34 cellular contexts compared by ENCODE assay signal in the genomic region with DNA sequence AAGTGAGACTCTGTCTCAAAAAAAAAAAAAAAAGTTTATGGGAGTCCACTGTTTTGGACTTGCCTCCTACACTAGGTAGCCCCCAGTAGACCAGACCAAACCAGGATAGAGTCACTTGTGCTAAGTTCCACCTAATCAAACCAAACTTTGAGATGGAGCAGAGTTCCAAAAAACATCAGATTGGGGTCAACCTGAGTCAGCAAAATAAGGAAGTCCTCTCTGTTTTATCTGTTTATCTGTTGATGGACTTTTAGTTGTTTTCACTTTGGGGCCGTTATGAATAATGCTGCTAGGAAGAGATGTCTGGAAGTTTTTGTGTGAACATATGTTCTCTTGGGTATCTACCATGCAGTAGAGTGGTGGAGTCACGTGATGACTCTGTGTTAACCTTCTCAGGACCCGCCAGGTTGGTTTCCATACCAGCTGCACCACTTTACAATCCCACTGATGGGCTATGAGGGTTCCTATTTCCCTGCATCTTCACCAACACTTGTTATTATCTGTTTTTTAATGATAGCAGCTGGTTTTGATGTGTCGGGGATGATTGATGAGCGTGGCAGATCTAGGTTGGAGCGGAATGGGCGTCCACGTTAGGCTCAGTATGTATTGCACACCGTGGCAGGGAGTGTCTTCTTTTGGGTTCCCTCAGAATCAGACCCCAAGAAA.
"Had no signal": no experiment of that assay in that cellular context is flagged by ENCODE, and none has a peak within 500 bp of the region (broad histone marks: within the 10 kb centered on the region; RNA-seq: fewer than 3 reads in every experiment).

No MANE protein-coding gene starts in this region.

- DNase-seq: activated B cell treated with CpG ODN at 0.5 μM for 24 hours; activated CD4-positive, alpha-beta memory T cell treated with anti-CD3 and anti-CD28 coated beads for 36 hours; activated CD4-positive, alpha-beta T cell treated with anti-CD3 and anti-CD28 coated beads for 4 hours; activated CD4-positive, alpha-beta T cell treated with anti-CD3 and anti-CD28 coated beads, Interleukin-2, amount 10 ng/mL, durations not matched to agents 24 days and 14 days; activated CD4-positive, alpha-beta T cell treated with anti-CD3 and anti-CD28 coated beads, Interleukin-2, amount 50 U/mL, for 1 hour; activated CD4-positive, alpha-beta T cell treated with anti-CD3 and anti-CD28 coated beads, Interleukin-2, amount 50 U/mL, for 4 hours; activated CD4-positive, CD25-positive, alpha-beta regulatory T cell treated with anti-CD3 and anti-CD28 coated beads, Interleukin-2, amount 50 U/mL, for 72 hours; activated CD8-positive, alpha-beta memory T cell treated with anti-CD3 and anti-CD28 coated beads, Interleukin-2, amount 50 U/mL, for 4 hours; activated CD8-positive, alpha-beta T cell treated with anti-CD3 and anti-CD28 coated beads for 36 hours; activated effector memory CD4-positive, alpha-beta T cell treated with anti-CD3 and anti-CD28 coated beads, Interleukin-2, amount 50 U/mL, for 16 hours; activated gamma-delta T cell treated with Interleukin-2 at 50 U/mL for 16 hours; activated naive CD4-positive, alpha-beta T cell; activated naive CD4-positive, alpha-beta T cell treated with anti-CD3 and anti-CD28 coated beads for 36 hours; activated naive CD4-positive, alpha-beta T cell treated with anti-CD3 and anti-CD28 coated beads, Interleukin-2, amount 50 U/mL, for 16 hours; activated naive CD8-positive, alpha-beta T cell treated with anti-CD3 and anti-CD28 coated beads for 36 hours; activated T-cell treated with anti-CD3 and anti-CD28 coated beads for 4 hours; activated T-cell treated with anti-CD3 and anti-CD28 coated beads, Interleukin-2, amount 50 U/mL, for 1 hour; activated T-cell treated with anti-CD3 and anti-CD28 coated beads, Interleukin-2, amount 50 U/mL, for 4 hours; activated T-cell treated with anti-CD3 and anti-CD28 coated beads, Interleukin-2, amount 50 U/mL, for 72 hours; adrenal gland; amniotic stem cell; aorta; body of pancreas; brain microvascular endothelial cell; central memory CD4-positive, alpha-beta T cell; T-helper 1 cell; T-helper 2 cell; T-helper 9 cell had no signal

- H3K4me1 ChIP-seq: adrenal gland, body of pancreas, breast epithelium had no signal

- H3K9me3 ChIP-seq: adrenal gland had no signal

- H3K36me3 ChIP-seq: adrenal gland, brain microvascular endothelial cell, breast epithelium had no signal

- H3K27ac ChIP-seq: adrenal gland, body of pancreas, brain microvascular endothelial cell, breast epithelium, VCaP had no signal

- H3K27me3 ChIP-seq: adrenal gland, body of pancreas, brain microvascular endothelial cell, breast epithelium had no signal

- ATAC-seq: activated CD8-positive, alpha-beta T cell treated with anti-CD3 and anti-CD28 coated beads for 36 hours; activated naive CD4-positive, alpha-beta T cell treated with anti-CD3 and anti-CD28 coated beads, Interleukin-2, amount 50 U/mL, for 72 hours; activated T-cell treated with anti-CD3 and anti-CD28 coated beads, Interleukin-2, amount 50 U/mL, for 4 hours; activated T-cell treated with anti-CD3 and anti-CD28 coated beads, Interleukin-2, amount 50 U/mL, for 72 hours; activated T-helper 17 cell treated with anti-CD3 and anti-CD28 coated beads, Interleukin-2, amount 50 U/mL, for 72 hours; body of pancreas had no signal

- FAIRE-seq: astrocyte, TTC549 had no signal

- H3K4me3 ChIP-seq: adrenal gland, body of pancreas, breast epithelium had no signal
